In genomic region chr17:41717408-41718286, GRCh38 we compare ENCODE assay signal across 11 cellular contexts. TPM values are rescaled to one million over a fixed set of nuclear protein-coding genes. Genes with fewer than 3 reads are reported as not detected.
DNase-seq lines count a peak whose midpoint lies in the region; TF ChIP-seq lines count a peak whose summit lies in the region.
"Had no signal": no experiment of that assay in that cellular context is flagged by ENCODE, and none has a peak within 500 bp of the region (broad histone marks: within the 10 kb centered on the region; RNA-seq: fewer than 3 reads in every experiment).

No MANE protein-coding gene starts in this region.

- no peak overlapping the region for H2AFZ ChIP-seq in osteoblast (ENCODE audit: low read length)

- peak; percentile 54 for DNase-seq in DMS53 (lab: John Stamatoyannopoulos, UW)
- DNase-seq in DMS53 treated with DMSO at 0.1 percent for 48 hours (lab: John Stamatoyannopoulos, UW; ENCODE audit: unreplicated experiment), result no peak
- DNase-seq in NB4 (ENCODE audit: low read depth), result peak; percentile 51
- DNase-seq in breast epithelium (ENCODE audit: low spot score in 2 of 2), result peak in 1 of 2 donors; percentile 73
- DNase-seq in osteoblast (ENCODE audit: insufficient read length, low spot score, missing footprints), result peak; percentile 63
- DNase-seq in SK-N-DZ (ENCODE audit: low spot score), result no peak
- DNase-seq in Ammon's horn (ENCODE audit: low spot score), result no peak
- DNase-seq in effector CD8-positive, alpha-beta T cell (lab: John Stamatoyannopoulos, UW), result no peak
- DNase-seq: H9 had no signal

- H3K4me3 ChIP-seq in NB4 (ENCODE audit: low read depth, low read length), result no peak overlapping the region
- peak overlapping the region in 1 of 3 donors; percentile 2 for H3K4me3 ChIP-seq in breast epithelium
- H3K4me3 ChIP-seq in osteoblast (ENCODE audit: insufficient read depth, low read length), result no peak overlapping the region
- H3K4me3 ChIP-seq: gastroesophageal sphincter had no signal

- H3K27me3 ChIP-seq in breast epithelium, result no peaks in the 10 kb centered on the region
- H3K27me3 ChIP-seq in osteoblast (ENCODE audit: insufficient read depth, low read length), result peaks cover 14% of the 10 kb centered on the region
- H3K27me3 ChIP-seq: gastroesophageal sphincter had no signal

- H3K4me2 ChIP-seq in osteoblast (ENCODE audit: insufficient read depth, low read length), result no peak overlapping the region

- H3K36me3 ChIP-seq in breast epithelium (no peaks in the 10 kb centered on the region), osteoblast (ENCODE audit: insufficient read depth, low read length) (no peaks in the 10 kb centered on the region)
- H3K36me3 ChIP-seq: gastroesophageal sphincter had no signal

- no peaks in the 10 kb centered on the region for H4K20me1 ChIP-seq in osteoblast (ENCODE audit: insufficient read depth, low read length)

- H3K4me1 ChIP-seq in breast epithelium (no peaks in the 10 kb centered on the region), osteoblast (ENCODE audit: insufficient read depth, low read length) (no peaks in the 10 kb centered on the region)
- H3K4me1 ChIP-seq: gastroesophageal sphincter had no signal

- TF ChIP-seq CTCF in NB4 (IDR thresholded peaks at IDR 0.05; ENCODE audit: low read depth, low read length), result no peak
- no peak for TF ChIP-seq CTCF in breast epithelium (IDR thresholded peaks at IDR 0.05)
- no peak for TF ChIP-seq CTCF in osteoblast (IDR thresholded peaks at IDR 0.05; ENCODE audit: extremely low read depth, low read depth, low read length)

- H3K9me3 ChIP-seq in breast epithelium, result no peaks in the 10 kb centered on the region
- no peaks in the 10 kb centered on the region for H3K9me3 ChIP-seq in osteoblast (ENCODE audit: low read depth, low read length)
- H3K9me3 ChIP-seq: gastroesophageal sphincter had no signal

- intact Hi-C loops in breast epithelium (cut with DNase I; ENCODE audit: low total_unique reads), result loop anchor here (1.0 kb wide), 1 partner anchor 18 kb away; no protein-coding TSS in a partner anchor

- TF ChIP-seq POLR2A in NB4 (IDR thresholded peaks at IDR 0.05; ENCODE audit: extremely low read depth, insufficient read length), result no peak
- TF ChIP-seq POLR2A in breast epithelium (IDR thresholded peaks at IDR 0.05), result no peak

- no peaks in the 10 kb centered on the region for H3K79me2 ChIP-seq in osteoblast (ENCODE audit: insufficient read depth, low read length)

- H3K27ac ChIP-seq in breast epithelium (peak overlapping the region; percentile 72 to 90), osteoblast (ENCODE audit: low read depth, low read length) (no peak overlapping the region)
- H3K27ac ChIP-seq: gastroesophageal sphincter had no signal

RNA-seq across cellular contexts. Expression of gene GAST, which starts 5.5 kb away (rescaled TPM):
- total RNA-seq in breast epithelium (not detected), osteoblast (not detected in 2 replicates)
- not detected in 2 replicates for polyA plus RNA-seq in SK-N-DZ (2014; cell fraction: cytosol; rRNA removed)
- not detected in 2 replicates for polyA plus RNA-seq in SK-N-DZ (2014; cell fraction: nucleus; rRNA removed)
- total RNA-seq: gastroesophageal sphincter, H9, myocyte had no signal

RNA-seq across cellular contexts. Expression of gene HAP1, which starts 16.8 kb away (rescaled TPM):
- 1 to 10 TPM in 1 of 3 donors, under 1 TPM in 1, not detected in 1; 0.33 to 2.2 TPM for total RNA-seq in breast epithelium
- under 0.01 TPM in 1 of 2 replicates, not detected in the other for total RNA-seq in osteoblast
- 0.02 and 0.29 TPM in 2 replicates for polyA plus RNA-seq in SK-N-DZ (2014; cell fraction: cytosol; rRNA removed)
- polyA plus RNA-seq in SK-N-DZ (2014; cell fraction: nucleus; rRNA removed), result 0.22 and 0.57 TPM in 2 replicates
- total RNA-seq: myocyte had no signal

RNA-seq across cellular contexts. Expression of gene EIF1, which starts 29.0 kb away (rescaled TPM):
- total RNA-seq in breast epithelium (100 to 1,000 TPM; 217 to 850 (median 260) TPM), osteoblast (94.5 and 101 TPM in 2 replicates)
- polyA plus RNA-seq in SK-N-DZ (2014; cell fraction: cytosol; rRNA removed), result 85.8 and 129 TPM in 2 replicates
- polyA plus RNA-seq in SK-N-DZ (2014; cell fraction: nucleus; rRNA removed), result 194 and 234 TPM in 2 replicates

Comparison
In these comparisons a context has a peak if more than half of its experiments do, and no peak if none do; other contexts are left out.
1. DNase-seq: peak in DMS53 (single experiment), NB4 (single experiment) and osteoblast (single experiment); none in DMS53 treated with DMSO at 0.1 percent for 48 hours (single experiment), SK-N-DZ (single experiment), Ammon's horn (single experiment) and effector CD8-positive, alpha-beta T cell (single experiment).